32 cellular contexts compared by ENCODE assay signal in genomic region chr2:34288016-34288415, GRCh38.
"Had no signal": no experiment of that assay in that cellular context is flagged by ENCODE, and none has a peak within 500 bp of the region (broad histone marks: within the 10 kb centered on the region; RNA-seq: fewer than 3 reads in every experiment).

No MANE protein-coding gene starts in this region.

- DNase-seq: activated CD4-positive, alpha-beta memory T cell treated with anti-CD3 and anti-CD28 coated beads for 36 hours; activated CD4-positive, alpha-beta T cell treated with anti-CD3 and anti-CD28 coated beads for 1 hour; activated CD4-positive, alpha-beta T cell treated with anti-CD3 and anti-CD28 coated beads for 36 hours; activated CD4-positive, alpha-beta T cell treated with anti-CD3 and anti-CD28 coated beads for 48 hours; activated CD4-positive, alpha-beta T cell treated with anti-CD3 and anti-CD28 coated beads, Interleukin-2, amount 10 ng/mL, durations not matched to agents 7 days and 5 days; activated CD4-positive, alpha-beta T cell treated with anti-CD3 and anti-CD28 coated beads, Interleukin-2, amount 50 U/mL, for 4 hours; activated CD4-positive, CD25-positive, alpha-beta regulatory T cell; activated CD8-positive, alpha-beta memory T cell treated with anti-CD3 and anti-CD28 coated beads, Interleukin-2, amount 50 U/mL, for 4 hours; activated CD8-positive, alpha-beta T cell treated with anti-CD3 and anti-CD28 coated beads for 36 hours; activated effector memory CD4-positive, alpha-beta T cell treated with anti-CD3 and anti-CD28 coated beads, Interleukin-2, amount 50 U/mL, for 16 hours; activated gamma-delta T cell treated with Interleukin-2 at 50 U/mL for 16 hours; activated naive CD4-positive, alpha-beta T cell; activated naive CD4-positive, alpha-beta T cell treated with anti-CD3 and anti-CD28 coated beads for 36 hours; activated naive CD4-positive, alpha-beta T cell treated with anti-CD3 and anti-CD28 coated beads, Interleukin-2, amount 50 U/mL, for 16 hours; activated naive CD8-positive, alpha-beta T cell treated with anti-CD3 and anti-CD28 coated beads for 36 hours; activated T-cell treated with anti-CD3 and anti-CD28 coated beads for 4 hours; activated T-cell treated with anti-CD3 and anti-CD28 coated beads, Interleukin-2, amount 50 U/mL, for 1 hour; activated T-cell treated with anti-CD3 and anti-CD28 coated beads, Interleukin-2, amount 50 U/mL, for 4 hours; activated T-cell treated with anti-CD3 and anti-CD28 coated beads, Interleukin-2, amount 50 U/mL, for 72 hours; adrenal gland; amniotic stem cell; aorta; body of pancreas; brain microvascular endothelial cell; central memory CD4-positive, alpha-beta T cell; T-helper 1 cell; T-helper 2 cell; T-helper 9 cell had no signal

- ATAC-seq: activated CD4-positive, alpha-beta T cell treated with anti-CD3 and anti-CD28 coated beads for 36 hours; activated CD4-positive, CD25-positive, alpha-beta regulatory T cell treated with anti-CD3 and anti-CD28 coated beads, Interleukin-2, amount 50 U/mL, for 24 hours; activated CD8-positive, alpha-beta T cell treated with anti-CD3 and anti-CD28 coated beads for 36 hours; activated naive CD4-positive, alpha-beta T cell treated with anti-CD3 and anti-CD28 coated beads, Interleukin-2, amount 50 U/mL, for 72 hours; activated T-cell treated with anti-CD3 and anti-CD28 coated beads, Interleukin-2, amount 50 U/mL, for 4 hours; activated T-cell treated with anti-CD3 and anti-CD28 coated beads, Interleukin-2, amount 50 U/mL, for 72 hours; activated T-helper 17 cell treated with anti-CD3 and anti-CD28 coated beads, Interleukin-2, amount 50 U/mL, for 72 hours; body of pancreas had no signal

- H3K4me3 ChIP-seq: adrenal gland, body of pancreas, breast epithelium had no signal
